9 cellular contexts compared by ENCODE assay signal in the genomic region with DNA sequence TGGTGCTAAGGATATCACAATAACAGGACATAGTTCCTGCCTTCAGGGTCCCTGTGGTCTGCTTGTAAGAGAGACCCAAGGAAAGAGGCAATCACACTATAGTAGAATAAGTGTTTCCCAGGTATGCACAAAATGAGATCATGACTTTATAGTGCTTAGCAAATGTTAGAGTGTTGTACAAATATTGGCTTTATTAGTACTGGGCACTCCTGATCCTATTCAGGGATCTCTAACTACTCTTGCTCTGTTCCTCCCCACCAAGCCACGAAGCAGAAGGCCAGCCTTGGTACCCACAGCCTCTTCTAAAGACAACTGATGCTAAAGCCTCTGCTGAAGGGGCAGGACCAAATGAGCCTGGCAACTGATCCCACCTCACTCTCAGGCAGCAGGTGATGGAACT.
"Had no signal": no experiment of that assay in that cellular context is flagged by ENCODE, and none has a peak within 500 bp of the region (broad histone marks: within the 10 kb centered on the region; RNA-seq: fewer than 3 reads in every experiment).

No MANE protein-coding gene starts in this region.

- H3K27ac ChIP-seq: GM23248, HL-60 had no signal

- ATAC-seq: HCT116, HepG2 had no signal

- H3K4me3 ChIP-seq: GM23248, HAP-1 had no signal

- H3K36me3 ChIP-seq: HAP-1 had no signal

- H3K9me3 ChIP-seq: HAP-1 had no signal

- DNase-seq: GM23248, GOT3, H7, HFFc6, KBM-7 had no signal

- H3K4me1 ChIP-seq: HAP-1 had no signal
